In genomic region chr7:90771281-90771680, GRCh38 we compare ENCODE assay signal across 23 cellular contexts.
DNase-seq lines count a peak whose midpoint lies in the region; ATAC-seq and TF ChIP-seq lines count a peak whose summit lies in the region.
"Had no signal": no experiment of that assay in that cellular context is flagged by ENCODE, and none has a peak within 500 bp of the region (broad histone marks: within the 10 kb centered on the region; RNA-seq: fewer than 3 reads in every experiment).

No MANE protein-coding gene starts in this region.

- peaks cover 16 to 32% of the 10 kb centered on the region in 2 donors for H3K9me3 Mint-ChIP-seq in stimulated activated naive B cell treated with anti-CD40 and anti-IgM and Interleukin-4, amounts not matched to agents 10 μg/mL and 1 μg/mL and 100 μg/mL, for 72 hours

- H3K27me3 Mint-ChIP-seq in stimulated activated naive B cell treated with anti-CD40 and anti-IgM and Interleukin-4, amounts not matched to agents 10 μg/mL and 1 μg/mL and 100 μg/mL, for 72 hours = no peaks in the 10 kb centered on the region
- H3K27me3 Mint-ChIP-seq: activated naive CD8-positive, alpha-beta T cell treated with anti-CD3 and anti-CD28 coated beads, Interleukin-2, amount 50 U/mL, for 24 hours; naive thymus-derived CD4-positive, alpha-beta T cell had no signal

- no peaks in the 10 kb centered on the region for H3K36me3 ChIP-seq in adipocyte (ENCODE audit: control insufficient read depth, insufficient read depth, low read length, severe bottlenecking)
- H3K36me3 ChIP-seq: cardiac muscle cell, gastroesophageal sphincter, Peyer's patch, SJSA1 had no signal

- H3K27me3 ChIP-seq in adipocyte (replicated peaks; ENCODE audit: control insufficient read depth, insufficient read depth, low read length) = no peaks in the 10 kb centered on the region
- H3K27me3 ChIP-seq: cardiac muscle cell, gastroesophageal sphincter, Peyer's patch, SJSA1 had no signal

- no peak for TF ChIP-seq CTCF in fibroblast of the aortic adventitia (IDR thresholded peaks at IDR 0.05; ENCODE audit: insufficient read depth, low read length)

- peaks cover 22% of the 10 kb centered on the region for H3K4me1 ChIP-seq in adipocyte (ENCODE audit: control insufficient read depth, insufficient read depth, low read length)
- H3K4me1 ChIP-seq: gastroesophageal sphincter, SJSA1 had no signal

- no peak overlapping the region for H3K9ac ChIP-seq in adipocyte (ENCODE audit: low read length)

- no peak for ATAC-seq in stimulated activated naive B cell treated with anti-CD40 and anti-IgM and Interleukin-4, amounts not matched to agents 10 μg/mL and 1 μg/mL and 100 μg/mL, for 72 hours (replicated peaks)
- ATAC-seq in GM18907 (IDR thresholded peaks at IDR 0.05; ENCODE audit: unreplicated experiment) = no peak
- no peak for ATAC-seq in GM21381 (IDR thresholded peaks at IDR 0.05; ENCODE audit: unreplicated experiment)
- ATAC-seq in GM21526 (IDR thresholded peaks at IDR 0.05; ENCODE audit: low FRiP score, unreplicated experiment) = no peak
- ATAC-seq: activated naive CD8-positive, alpha-beta T cell treated with anti-CD3 and anti-CD28 coated beads, Interleukin-2, amount 50 U/mL, for 24 hours; gastroesophageal sphincter; naive thymus-derived CD4-positive, alpha-beta T cell had no signal

- no peak overlapping the region for H3K4me3 Mint-ChIP-seq in stimulated activated naive B cell treated with anti-CD40 and anti-IgM and Interleukin-4, amounts not matched to agents 10 μg/mL and 1 μg/mL and 100 μg/mL, for 72 hours
- H3K4me3 Mint-ChIP-seq: activated naive CD8-positive, alpha-beta T cell treated with anti-CD3 and anti-CD28 coated beads, Interleukin-2, amount 50 U/mL, for 24 hours; naive thymus-derived CD4-positive, alpha-beta T cell had no signal

- H3K27ac Mint-ChIP-seq in stimulated activated naive B cell treated with anti-CD40 and anti-IgM and Interleukin-4, amounts not matched to agents 10 μg/mL and 1 μg/mL and 100 μg/mL, for 72 hours = peak overlapping the region; percentile 27
- H3K27ac Mint-ChIP-seq: activated naive CD8-positive, alpha-beta T cell treated with anti-CD3 and anti-CD28 coated beads, Interleukin-2, amount 50 U/mL, for 24 hours; naive thymus-derived CD4-positive, alpha-beta T cell had no signal

- DNase-seq in EL (peak; percentile 14), adipocyte (ENCODE audit: low read depth) (peak; percentile 61), fibroblast of the aortic adventitia (ENCODE audit: low read depth) (peak; percentile 36)
- DNase-seq in stimulated activated naive B cell treated with anti-CD40 and anti-IgM and Interleukin-4, amounts not matched to agents 10 μg/mL and 1 μg/mL and 100 μg/mL, for 72 hours = no peak
- DNase-seq: activated CD8-positive, alpha-beta memory T cell treated with anti-CD3 and anti-CD28 coated beads, Interleukin-2, amount 50 U/mL, for 48 hours; activated effector memory CD4-positive, alpha-beta T cell treated with anti-CD3 and anti-CD28 coated beads, Interleukin-2, amount 50 U/mL, for 16 hours; activated naive CD8-positive, alpha-beta T cell treated with anti-CD3 and anti-CD28 coated beads, Interleukin-2, amount 50 U/mL, for 24 hours; Caco-2; dermis blood vessel endothelial cell; KBM-7; mesendoderm; naive thymus-derived CD4-positive, alpha-beta T cell; NCI-H187 treated with DMSO at 0.1 percent for 48 hours; NCI-H345; Peyer's patch; posterior cingulate gyrus; stimulated activated naive CD4-positive, alpha-beta T cell had no signal

- H3K36me3 Mint-ChIP-seq in stimulated activated naive B cell treated with anti-CD40 and anti-IgM and Interleukin-4, amounts not matched to agents 10 μg/mL and 1 μg/mL and 100 μg/mL, for 72 hours = peaks cover 64 to 73% of the 10 kb centered on the region in 2 donors
- H3K36me3 Mint-ChIP-seq: naive thymus-derived CD4-positive, alpha-beta T cell had no signal

- H3K4me3 ChIP-seq in adipocyte (ENCODE audit: low read length) (no peak overlapping the region), fibroblast of the aortic adventitia (ENCODE audit: low read depth, low read length) (no peak overlapping the region)
- H3K4me3 ChIP-seq: cardiac muscle cell, gastroesophageal sphincter, Peyer's patch, SJSA1 had no signal

- peaks cover 5% of the 10 kb centered on the region for H3K9me3 ChIP-seq in adipocyte (ENCODE audit: control insufficient read depth, low read length)
- H3K9me3 ChIP-seq: Caco-2, gastroesophageal sphincter, SJSA1 had no signal

- peaks cover 21 to 45% of the 10 kb centered on the region in 2 donors for H3K4me1 Mint-ChIP-seq in stimulated activated naive B cell treated with anti-CD40 and anti-IgM and Interleukin-4, amounts not matched to agents 10 μg/mL and 1 μg/mL and 100 μg/mL, for 72 hours
- H3K4me1 Mint-ChIP-seq: activated naive CD8-positive, alpha-beta T cell treated with anti-CD3 and anti-CD28 coated beads, Interleukin-2, amount 50 U/mL, for 24 hours; naive thymus-derived CD4-positive, alpha-beta T cell had no signal
